1 cellular context compared by ENCODE assay signal in the genomic region with DNA sequence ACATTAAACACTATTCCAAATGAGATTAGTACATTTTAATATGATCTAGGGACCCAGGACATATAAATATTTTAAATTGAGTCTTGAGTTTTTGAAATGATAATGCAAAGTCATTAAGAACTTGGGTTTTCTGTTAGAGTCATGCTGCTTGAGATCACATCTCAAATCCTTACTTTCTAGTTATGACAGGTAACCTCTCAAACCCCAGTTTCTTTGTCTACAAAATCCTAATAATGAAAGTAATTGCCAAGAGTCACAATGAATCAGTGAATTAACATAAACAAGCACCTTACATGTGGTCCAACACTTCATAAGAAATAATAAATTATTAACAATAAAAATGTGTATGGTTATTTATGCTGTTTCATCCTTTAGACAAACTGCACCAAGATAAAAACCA.
TF ChIP-seq lines count a peak whose summit lies in the region.

No MANE protein-coding gene starts in this region.

TF ChIP-seq in GM12878, 131 proteins besides CTCF, POLR2A, EP300 and RAD21 (continued from another document):
- TF ChIP-seq, protein P1, sequence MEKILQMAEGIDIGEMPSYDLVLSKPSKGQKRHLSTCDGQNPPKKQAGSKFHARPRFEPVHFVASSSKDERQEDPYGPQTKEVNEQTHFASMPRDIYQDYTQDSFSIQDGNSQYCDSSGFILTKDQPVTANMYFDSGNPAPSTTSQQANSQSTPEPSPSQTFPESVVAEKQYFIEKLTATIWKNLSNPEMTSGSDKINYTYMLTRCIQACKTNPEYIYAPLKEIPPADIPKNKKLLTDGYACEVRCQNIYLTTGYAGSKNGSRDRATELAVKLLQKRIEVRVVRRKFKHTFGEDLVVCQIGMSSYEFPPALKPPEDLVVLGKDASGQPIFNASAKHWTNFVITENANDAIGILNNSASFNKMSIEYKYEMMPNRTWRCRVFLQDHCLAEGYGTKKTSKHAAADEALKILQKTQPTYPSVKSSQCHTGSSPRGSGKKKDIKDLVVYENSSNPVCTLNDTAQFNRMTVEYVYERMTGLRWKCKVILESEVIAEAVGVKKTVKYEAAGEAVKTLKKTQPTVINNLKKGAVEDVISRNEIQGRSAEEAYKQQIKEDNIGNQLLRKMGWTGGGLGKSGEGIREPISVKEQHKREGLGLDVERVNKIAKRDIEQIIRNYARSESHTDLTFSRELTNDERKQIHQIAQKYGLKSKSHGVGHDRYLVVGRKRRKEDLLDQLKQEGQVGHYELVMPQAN (conservative IDR thresholded peaks at IDR 0.05) = no peak
- TF ChIP-seq TAF1 (IDR thresholded peaks at IDR 0.05; ENCODE audit: borderline replicate concordance, low read depth, low read length) = no peak
- TF ChIP-seq CREM (IDR thresholded peaks at IDR 0.05; ENCODE audit: low read depth) = peak; percentile 52; the same call in 1 of the 2 replicates
- TF ChIP-seq MTA3 (IDR thresholded peaks at IDR 0.05; ENCODE audit: borderline replicate concordance, low read length) = 0 out of 2 replicates have a peak, but pooled peaks have one; percentile 72
- TF ChIP-seq ZSCAN29 (IDR thresholded peaks at IDR 0.05) = no peak
- no peak for TF ChIP-seq FOXK2 (IDR thresholded peaks at IDR 0.05)
- TF ChIP-seq PRDM15 (CRISPR knock-in tag; IDR thresholded peaks at IDR 0.05) = no peak
- TF ChIP-seq, protein P2, sequence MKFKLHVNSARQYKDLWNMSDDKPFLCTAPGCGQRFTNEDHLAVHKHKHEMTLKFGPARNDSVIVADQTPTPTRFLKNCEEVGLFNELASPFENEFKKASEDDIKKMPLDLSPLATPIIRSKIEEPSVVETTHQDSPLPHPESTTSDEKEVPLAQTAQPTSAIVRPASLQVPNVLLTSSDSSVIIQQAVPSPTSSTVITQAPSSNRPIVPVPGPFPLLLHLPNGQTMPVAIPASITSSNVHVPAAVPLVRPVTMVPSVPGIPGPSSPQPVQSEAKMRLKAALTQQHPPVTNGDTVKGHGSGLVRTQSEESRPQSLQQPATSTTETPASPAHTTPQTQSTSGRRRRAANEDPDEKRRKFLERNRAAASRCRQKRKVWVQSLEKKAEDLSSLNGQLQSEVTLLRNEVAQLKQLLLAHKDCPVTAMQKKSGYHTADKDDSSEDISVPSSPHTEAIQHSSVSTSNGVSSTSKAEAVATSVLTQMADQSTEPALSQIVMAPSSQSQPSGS (IDR thresholded peaks at IDR 0.05; ENCODE audit: low read length) = peak; percentile 83
- TF ChIP-seq NFIC (IDR thresholded peaks at IDR 0.05; ENCODE audit: low read depth, low read length) = peak; percentile 86
- TF ChIP-seq BCL11A (IDR thresholded peaks at IDR 0.05; ENCODE audit: low read depth, low read length) = peak; percentile 37; the same call in 1 of the 2 replicates
- no peak for TF ChIP-seq ZZZ3 (IDR thresholded peaks at IDR 0.05; ENCODE audit: control insufficient read depth, insufficient read length, low read depth)
